ENCODE assay signal across 8 cellular contexts in genomic region chr3:53346922-53347260, GRCh38. TPM values are rescaled to one million over a fixed set of nuclear protein-coding genes. Genes with fewer than 3 reads are reported as not detected.
DNase-seq lines count a peak whose midpoint lies in the region; ATAC-seq and TF ChIP-seq lines count a peak whose summit lies in the region.

No MANE protein-coding gene starts in this region.

- H3K27me3 ChIP-seq in OCI-LY1 (ENCODE audit: insufficient read depth, low read length) (no peaks in the 10 kb centered on the region), endodermal cell (ENCODE audit: control insufficient read depth, insufficient read depth, low read length, poor library complexity, severe bottlenecking) (no peaks in the 10 kb centered on the region), osteoblast (ENCODE audit: insufficient read depth, low read length) (no peaks in the 10 kb centered on the region)

- H3K36me3 Mint-ChIP-seq in activated CD4-positive, alpha-beta T cell treated with anti-CD3 and anti-CD28 coated beads for 36 hours (ENCODE audit: low read depth): peaks cover 9% of the 10 kb centered on the region
- peaks cover 23% of the 10 kb centered on the region for H3K36me3 Mint-ChIP-seq in endodermal cell (ENCODE audit: low read depth)

- no peak for TF ChIP-seq CTCF in OCI-LY1 (IDR thresholded peaks at IDR 0.05; ENCODE audit: low read length)
- no peak for TF ChIP-seq CTCF in endodermal cell (conservative IDR thresholded peaks at IDR 0.05)
- no peak for TF ChIP-seq CTCF in osteoblast (IDR thresholded peaks at IDR 0.05; ENCODE audit: extremely low read depth, low read depth, low read length)

- H3K9me2 ChIP-seq in OCI-LY1 (ENCODE audit: low read depth, low read length): no peaks in the 10 kb centered on the region

- H3K4me1 Mint-ChIP-seq in activated CD4-positive, alpha-beta T cell treated with anti-CD3 and anti-CD28 coated beads for 36 hours: peaks cover 22% of the 10 kb centered on the region
- peaks cover 21% of the 10 kb centered on the region for H3K4me1 Mint-ChIP-seq in endodermal cell

- no peaks in the 10 kb centered on the region for H3K27me3 Mint-ChIP-seq in activated CD4-positive, alpha-beta T cell treated with anti-CD3 and anti-CD28 coated beads for 36 hours
- H3K27me3 Mint-ChIP-seq in endodermal cell (ENCODE audit: insufficient read depth): no peaks in the 10 kb centered on the region

- POLR2A ChIA-PET in activated CD4-positive, alpha-beta T cell treated with anti-CD3 and anti-CD28 coated beads for 36 hours (lab: Charles Lee): interaction anchor here (0.6 to 1.3 kb wide), 3 partner anchors 27 to 940 kb away, joined by 3 to 7 read pairs (median 3); partner anchors contain the start of gene SELENOK

- no peaks in the 10 kb centered on the region for H3F3A ChIP-seq in OCI-LY1 (ENCODE audit: insufficient read depth, low read length)

- peak overlapping the region; percentile 19 for H3K27ac ChIP-seq in OCI-LY1 (ENCODE audit: low read depth, low read length, poor library complexity, severe bottlenecking)
- H3K27ac ChIP-seq in endodermal cell (ENCODE audit: low read depth, low read length): peak overlapping the region; percentile 89
- peak overlapping the region; percentile 95 for H3K27ac ChIP-seq in osteoblast (ENCODE audit: low read depth, low read length)

- H3K4me1 ChIP-seq in OCI-LY1 (ENCODE audit: insufficient read depth, low read length, severe bottlenecking): peaks cover 24% of the 10 kb centered on the region
- H3K4me1 ChIP-seq in endodermal cell (ENCODE audit: control insufficient read depth, insufficient read depth, low read length): peaks cover 5% of the 10 kb centered on the region
- H3K4me1 ChIP-seq in osteoblast (ENCODE audit: insufficient read depth, low read length): peaks cover 10% of the 10 kb centered on the region

- no peaks in the 10 kb centered on the region for H3K9me3 Mint-ChIP-seq in activated CD4-positive, alpha-beta T cell treated with anti-CD3 and anti-CD28 coated beads for 36 hours (ENCODE audit: low read depth)
- no peaks in the 10 kb centered on the region for H3K9me3 Mint-ChIP-seq in endodermal cell

- H3K79me2 ChIP-seq in OCI-LY1 (ENCODE audit: insufficient read depth, low read length) (peaks cover 32% of the 10 kb centered on the region), osteoblast (ENCODE audit: insufficient read depth, low read length) (peaks cover 50% of the 10 kb centered on the region)

- H3K4me3 ChIP-seq in OCI-LY1 (ENCODE audit: low read depth, low read length, poor library complexity, severe bottlenecking) (peak overlapping the region; percentile 92), endodermal cell (ENCODE audit: low read length) (peak overlapping the region; percentile 91), osteoblast (ENCODE audit: insufficient read depth, low read length) (peak overlapping the region; percentile 97)

- CTCF ChIA-PET in activated CD4-positive, alpha-beta T cell treated with anti-CD3 and anti-CD28 coated beads for 36 hours (lab: Charles Lee): interaction anchor here (0.7 to 1.4 kb wide), 2 partner anchors 237 to 541 kb away, joined by 3 to 4 read pairs; no protein-coding TSS in a partner anchor

- peak; percentile 2 for ATAC-seq in activated CD4-positive, alpha-beta T cell treated with anti-CD3 and anti-CD28 coated beads for 36 hours

- DNase-seq in activated CD4-positive, alpha-beta T cell treated with anti-CD3 and anti-CD28 coated beads for 36 hours: no peak
- DNase-seq in activated CD4-positive, alpha-beta T cell treated with anti-CD3 and anti-CD28 coated beads, Interleukin-2, amount 50 U/mL, for 1 hour: no peak
- DNase-seq in endodermal cell (no peak), osteoblast (ENCODE audit: insufficient read length, low spot score, missing footprints) (no peak), NCI-H345 (lab: John Stamatoyannopoulos, UW) (no peak), inferior parietal cortex (ENCODE audit: extremely low spot score) (no peak), NCI-H2029 treated with DMSO at 0.1 percent for 48 hours (lab: John Stamatoyannopoulos, UW) (no peak)

- H4K20me1 ChIP-seq in OCI-LY1 (ENCODE audit: insufficient read depth, low read length): no peaks in the 10 kb centered on the region; the same call in 1 of the 2 replicates
- H4K20me1 ChIP-seq in osteoblast (ENCODE audit: insufficient read depth, low read length): no peaks in the 10 kb centered on the region

- H3K4me2 ChIP-seq in OCI-LY1 (ENCODE audit: low read length): peak overlapping the region; percentile 72
- peak overlapping the region; percentile 78 for H3K4me2 ChIP-seq in osteoblast (ENCODE audit: insufficient read depth, low read length)

- H3K9ac ChIP-seq in OCI-LY1 (ENCODE audit: low read length) (peak overlapping the region; percentile 89), endodermal cell (ENCODE audit: extremely low read depth, low read length, poor library complexity, severe bottlenecking) (peak overlapping the region; percentile 96)

- H3K36me3 ChIP-seq in OCI-LY1 (ENCODE audit: insufficient read depth, low read length) (peaks cover 22% of the 10 kb centered on the region; the same call in 1 of the 2 replicates), endodermal cell (ENCODE audit: control insufficient read depth, insufficient read depth, low read length) (peaks cover 29% of the 10 kb centered on the region), osteoblast (ENCODE audit: insufficient read depth, low read length) (peaks cover 3% of the 10 kb centered on the region)

- H2AFZ ChIP-seq in OCI-LY1 (ENCODE audit: low read length) (no peak overlapping the region), osteoblast (ENCODE audit: low read length) (peak overlapping the region; percentile 95)

- H3K4me3 Mint-ChIP-seq in activated CD4-positive, alpha-beta T cell treated with anti-CD3 and anti-CD28 coated beads for 36 hours: peak overlapping the region; percentile 93
- peak overlapping the region; percentile 99 for H3K4me3 Mint-ChIP-seq in endodermal cell

- H3K27ac Mint-ChIP-seq in activated CD4-positive, alpha-beta T cell treated with anti-CD3 and anti-CD28 coated beads for 36 hours: peak overlapping the region; percentile 99
- H3K27ac Mint-ChIP-seq in endodermal cell: peak overlapping the region; percentile 99

- H3K9me3 ChIP-seq in OCI-LY1 (ENCODE audit: low read length): no peaks in the 10 kb centered on the region
- H3K9me3 ChIP-seq in endodermal cell (ENCODE audit: control insufficient read depth, low read length): no peaks in the 10 kb centered on the region
- no peaks in the 10 kb centered on the region for H3K9me3 ChIP-seq in osteoblast (ENCODE audit: low read depth, low read length)

- intact Hi-C loops in activated CD4-positive, alpha-beta T cell treated with anti-CD3 and anti-CD28 coated beads for 36 hours (cut with DNase I, micrococcal nuclease): loop anchor here (1.0 to 10.0 kb wide), 12 partner anchors 48 to 1352 kb away; partner anchors contain the start of genes SELENOK (in 2 of the 2), ACTR8 (in 1 of the 2), NT5DC2 (in 1 of the 2) and PBRM1 (in 1 of the 2)

- 0% methylated on average over 5 to 9 of the region's 11 CpGs for WGBS in endodermal cell (ENCODE audit: insufficient coverage in 1 of 2, insufficient read length in 1 of 2), 2 experiments

RNA-seq across cellular contexts. Expression of gene DCP1A, which starts 0.5 kb away (rescaled TPM):
- total RNA-seq in activated CD4-positive, alpha-beta T cell treated with anti-CD3 and anti-CD28 coated beads for 36 hours: 10 to 100 TPM; 33.4 to 41.9 TPM
- total RNA-seq in endodermal cell (10 to 100 TPM; 26.8 to 36.3 TPM), osteoblast (14.4 and 16.6 TPM in 2 replicates)
- 30.5 TPM for polyA plus RNA-seq in endodermal cell (2013, experiment 1 of 2)
- 29.4 TPM for polyA plus RNA-seq in endodermal cell (2013, experiment 2 of 2)

Comparison
In these comparisons a context has a peak if more than half of its experiments do, and no peak if none do; other contexts are left out.
1. H3K27ac ChIP-seq: peak in every context shown above with its lines; median percentile 95 in osteoblast; 89 in endodermal cell; 19 in OCI-LY1.